34 cellular contexts compared by ENCODE assay signal in the genomic region with DNA sequence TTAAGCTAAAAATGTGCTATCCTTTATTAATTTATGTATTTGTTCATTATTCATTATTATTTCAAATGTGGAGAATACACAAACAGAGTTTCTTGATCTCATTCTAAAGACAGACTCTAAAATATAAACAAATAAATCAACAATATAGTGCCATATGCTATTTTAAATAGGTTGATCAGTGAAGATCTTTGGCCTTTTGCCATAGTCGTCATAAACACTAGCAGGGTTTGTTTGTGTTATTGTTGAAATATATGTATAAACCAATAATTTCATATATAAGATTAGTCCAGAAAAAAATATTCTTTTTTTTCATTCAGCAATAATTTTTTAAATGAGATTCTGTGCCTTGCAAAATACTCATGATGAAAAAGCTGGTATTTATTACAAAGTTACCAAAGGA.
"Had no signal": no experiment of that assay in that cellular context is flagged by ENCODE, and none has a peak within 500 bp of the region (broad histone marks: within the 10 kb centered on the region; RNA-seq: fewer than 3 reads in every experiment).

No MANE protein-coding gene starts in this region.

- H3K4me3 ChIP-seq: adrenal gland, ascending aorta, body of pancreas, breast epithelium, cardiac muscle cell had no signal

- H3K9me3 ChIP-seq: adrenal gland, ascending aorta, body of pancreas, breast epithelium had no signal

- H3K27me3 ChIP-seq: adrenal gland, ascending aorta, body of pancreas, brain microvascular endothelial cell, breast epithelium, cardiac muscle cell had no signal

- DNase-seq: activated effector memory CD4-positive, alpha-beta T cell treated with anti-CD3 and anti-CD28 coated beads, Interleukin-2, amount 50 U/mL, for 16 hours; activated effector memory CD4-positive, alpha-beta T cell treated with Interleukin-2 at 50 U/mL for 16 hours; activated gamma-delta T cell; activated gamma-delta T cell treated with Interleukin-2 at 50 U/mL for 16 hours; activated naive CD4-positive, alpha-beta T cell; activated naive CD4-positive, alpha-beta T cell treated with anti-CD3 and anti-CD28 coated beads for 36 hours; activated naive CD4-positive, alpha-beta T cell treated with anti-CD3 and anti-CD28 coated beads, Interleukin-2, amount 10 ng/mL, durations not matched to agents 7 days and 5 days; activated naive CD4-positive, alpha-beta T cell treated with anti-CD3 and anti-CD28 coated beads, Interleukin-2, amount 50 U/mL, for 16 hours; activated naive CD4-positive, alpha-beta T cell treated with Interleukin-2 at 50 U/mL for 16 hours; activated naive CD8-positive, alpha-beta T cell treated with anti-CD3 and anti-CD28 coated beads for 36 hours; activated naive CD8-positive, alpha-beta T cell treated with anti-CD3 and anti-CD28 coated beads, Interleukin-2, amount 10 ng/mL, durations not matched to agents 7 days and 5 days; activated naive CD8-positive, alpha-beta T cell treated with anti-CD3 and anti-CD28 coated beads, Interleukin-2, amount 50 U/mL, for 24 hours; activated T-cell treated with anti-CD3 and anti-CD28 coated beads, Interleukin-2, amount 50 U/mL, for 1 hour; activated T-cell treated with anti-CD3 and anti-CD28 coated beads, Interleukin-2, amount 50 U/mL, for 24 hours; activated T-cell treated with anti-CD3 and anti-CD28 coated beads, Interleukin-2, amount 50 U/mL, for 4 hours; activated T-cell treated with anti-CD3 and anti-CD28 coated beads, Interleukin-2, amount 50 U/mL, for 48 hours; activated T-cell treated with anti-CD3 and anti-CD28 coated beads, Interleukin-2, amount 50 U/mL, for 72 hours; adrenal gland; amniotic stem cell; amygdala; anterior cingulate cortex; aorta; body of pancreas; brain microvascular endothelial cell; caudate nucleus; central memory CD4-positive, alpha-beta T cell; cerebellar nuclear complex had no signal

- FAIRE-seq: astrocyte, bronchial epithelial cell had no signal

- H3K4me1 ChIP-seq: ascending aorta, body of pancreas, breast epithelium had no signal

- ATAC-seq: activated naive CD4-positive, alpha-beta T cell treated with anti-CD3 and anti-CD28 coated beads, Interleukin-2, amount 50 U/mL, for 72 hours; activated naive CD8-positive, alpha-beta T cell treated with anti-CD3 and anti-CD28 coated beads, Interleukin-2, amount 50 U/mL, for 24 hours; activated T-cell treated with anti-CD3 and anti-CD28 coated beads, Interleukin-2, amount 50 U/mL, for 4 hours; activated T-cell treated with anti-CD3 and anti-CD28 coated beads, Interleukin-2, amount 50 U/mL, for 72 hours; activated T-helper 17 cell treated with anti-CD3 and anti-CD28 coated beads, Interleukin-2, amount 50 U/mL, for 72 hours; body of pancreas had no signal

- H3K36me3 ChIP-seq: adrenal gland, ascending aorta, brain microvascular endothelial cell, breast epithelium, cardiac muscle cell had no signal

- H3K27ac ChIP-seq: adrenal gland, ascending aorta, body of pancreas, brain microvascular endothelial cell, breast epithelium, cardiac muscle cell had no signal
